Comparison of ENCODE assay signal across 16 cellular contexts in the genomic region with DNA sequence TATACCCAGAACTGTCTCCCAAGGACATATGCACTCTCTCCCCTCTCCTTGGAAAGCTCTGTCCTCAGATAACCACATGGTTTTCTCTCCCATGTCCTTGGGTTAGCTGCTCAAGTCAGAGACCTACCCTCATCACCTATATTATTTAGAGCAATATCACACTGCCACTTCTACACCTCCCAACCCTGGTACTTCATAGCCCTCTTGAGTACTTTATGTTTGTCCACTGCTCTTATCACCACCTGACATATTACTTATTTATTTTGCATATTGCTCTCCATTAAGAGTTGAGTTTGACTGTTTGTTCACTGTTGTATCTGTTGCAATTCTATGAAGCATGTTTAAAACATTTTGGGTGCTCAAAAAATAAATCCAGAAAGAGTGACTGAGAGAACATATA.
A peak's percentile ranks its signal among the peaks of the same experiment; 100 is the strongest.
DNase-seq lines count a peak whose midpoint lies in the region; ATAC-seq, FAIRE-seq and TF ChIP-seq lines count a peak whose summit lies in the region.
"Had no signal": no experiment of that assay in that cellular context is flagged by ENCODE, and none has a peak within 500 bp of the region (broad histone marks: within the 10 kb centered on the region; RNA-seq: fewer than 3 reads in every experiment).

No MANE protein-coding gene starts in this region.

- no peaks in the 10 kb centered on the region for H3K4me1 ChIP-seq in smooth muscle cell (ENCODE audit: low read depth)

- no peaks in the 10 kb centered on the region for H3K9me3 ChIP-seq in smooth muscle cell (replicated peaks; ENCODE audit: low read depth)

- FAIRE-seq in colon (lab: Jason Lieb, UNC): peak; percentile 14
- FAIRE-seq: A204.1, D721Med had no signal

- ATAC-seq in HG02885 (IDR thresholded peaks at IDR 0.05; ENCODE audit: poor library complexity, unreplicated experiment): no peak

- peak overlapping the region; percentile 60 for H2AFZ ChIP-seq in smooth muscle cell (ENCODE audit: low read depth)

- H3K27me3 ChIP-seq in smooth muscle cell (ENCODE audit: low read depth): no peaks in the 10 kb centered on the region

- H4K20me1 ChIP-seq in smooth muscle cell (ENCODE audit: low read depth): no peaks in the 10 kb centered on the region

- H3F3A ChIP-seq in smooth muscle cell (ENCODE audit: low read depth): no peaks in the 10 kb centered on the region

- no peak overlapping the region for H3K9ac ChIP-seq in smooth muscle cell (ENCODE audit: low read depth)

- H3K79me2 ChIP-seq in smooth muscle cell (ENCODE audit: low read depth): no peaks in the 10 kb centered on the region

- TF ChIP-seq CTCF in smooth muscle cell (IDR thresholded peaks at IDR 0.05; ENCODE audit: borderline replicate concordance, insufficient read depth, poor library complexity, severe bottlenecking) (no peak), GM13977 (IDR thresholded peaks at IDR 0.05; ENCODE audit: extremely low read depth, insufficient read depth, missing control alignments) (no peak)

- no peaks in the 10 kb centered on the region for H3K36me3 ChIP-seq in smooth muscle cell (ENCODE audit: low read depth)

- no peak overlapping the region for H3K27ac ChIP-seq in smooth muscle cell (ENCODE audit: low read depth)
- H3K27ac ChIP-seq: HL-60 had no signal

- no peak overlapping the region for H3K4me3 ChIP-seq in smooth muscle cell

- DNase-seq in DMS53 (lab: John Stamatoyannopoulos, UW) (peak; percentile 66), DMS79 (lab: John Stamatoyannopoulos, UW) (peak; percentile 15), smooth muscle cell (lab: John Stamatoyannopoulos, UW; ENCODE audit: unreplicated experiment) (no peak), NCI-H345 (lab: John Stamatoyannopoulos, UW) (no peak), GM13977 (ENCODE audit: low spot score) (no peak)
- DNase-seq: C1 segment of cervical spinal cord; CD4-positive, alpha-beta memory T cell; COR-L47; GF-D8; HCEC 1CT; HFFc6 had no signal

- in situ Hi-C loops in GM13977 (cut with MboI; ENCODE audit: low pct_unique_long_range_greater_than_20kb, low sequenced_read_pairs, unreplicated experiment): no loop called here

- no peak overlapping the region for H3K4me2 ChIP-seq in smooth muscle cell

Comparison
In these comparisons a context has a peak if more than half of its experiments do, and no peak if none do; other contexts are left out.
1. DNase-seq: peak in DMS53 (single experiment) and DMS79 (single experiment); none in smooth muscle cell (single experiment), NCI-H345 (single experiment) and GM13977 (single experiment).